23 cellular contexts compared by ENCODE assay signal in genomic region chr6:150272264-150272975, GRCh38.
DNase-seq lines count a peak whose midpoint lies in the region; ATAC-seq and TF ChIP-seq lines count a peak whose summit lies in the region.
"Had no signal": no experiment of that assay in that cellular context is flagged by ENCODE, and none has a peak within 500 bp of the region (broad histone marks: within the 10 kb centered on the region; RNA-seq: fewer than 3 reads in every experiment).

No MANE protein-coding gene starts in this region.

- POLR2A ChIA-PET in CD8-positive, alpha-beta memory T cell (lab: Charles Lee) = no interaction called here
- POLR2A ChIA-PET in PC-9 (lab: Charles Lee; ENCODE audit: unreplicated experiment) = no interaction called here

- TF ChIP-seq CTCF in esophagus squamous epithelium (IDR thresholded peaks at IDR 0.05) = no peak
- no peak for TF ChIP-seq CTCF in prostate gland (IDR thresholded peaks at IDR 0.05)
- no peak for TF ChIP-seq CTCF in PC-9 (conservative IDR thresholded peaks at IDR 0.05)

- peaks cover 0 to 4% (median 0%) of the 10 kb centered on the region in 3 donors for H3K36me3 Mint-ChIP-seq in CD8-positive, alpha-beta memory T cell
- H3K36me3 Mint-ChIP-seq: activated CD4-positive, alpha-beta memory T cell treated with anti-CD3 and anti-CD28 coated beads for 36 hours; activated naive CD4-positive, alpha-beta T cell treated with anti-CD3 and anti-CD28 coated beads, Interleukin-2, amount 50 U/mL, for 72 hours had no signal

- peaks cover 0 to 16% of the 10 kb centered on the region in 2 donors for H3K27me3 Mint-ChIP-seq in CD8-positive, alpha-beta memory T cell

- intact Hi-C loops in esophagus squamous epithelium (cut with DNase I) = no loop called here
- intact Hi-C loops in prostate gland (cut with DNase I) = no loop called here
- intact Hi-C loops in PC-9 (cut with micrococcal nuclease; ENCODE audit: unreplicated experiment) = no loop called here

- no peaks in the 10 kb centered on the region for H3K9me3 ChIP-seq in CD8-positive, alpha-beta memory T cell (ENCODE audit: low read length)
- H3K9me3 ChIP-seq in esophagus squamous epithelium = no peaks in the 10 kb centered on the region
- no peaks in the 10 kb centered on the region for H3K9me3 ChIP-seq in prostate gland
- no peaks in the 10 kb centered on the region for H3K9me3 ChIP-seq in PC-9 (ENCODE audit: insufficient read depth, low read depth)
- H3K9me3 ChIP-seq: BE2C, neutrophil, Peyer's patch had no signal

- no peak for ATAC-seq in GM19324 (IDR thresholded peaks at IDR 0.05; ENCODE audit: low FRiP score, unreplicated experiment)
- ATAC-seq: activated naive CD4-positive, alpha-beta T cell treated with anti-CD3 and anti-CD28 coated beads, Interleukin-2, amount 50 U/mL, for 72 hours; stimulated activated naive CD8-positive, alpha-beta T cell treated with anti-CD3 and anti-CD28 coated beads, Interleukin-15, Interleukin-2, amounts not matched to agents 100 U/mL and 50 U/mL, for 24 hours had no signal

- H3K4me3 ChIP-seq in CD8-positive, alpha-beta memory T cell (ENCODE audit: low read length) = no peak overlapping the region
- H3K4me3 ChIP-seq in esophagus squamous epithelium (no peak overlapping the region), prostate gland (no peak overlapping the region), PC-9 (no peak overlapping the region)
- H3K4me3 ChIP-seq: Peyer's patch had no signal

- CTCF ChIA-PET in CD8-positive, alpha-beta memory T cell (lab: Charles Lee) = no interaction called here
- CTCF ChIA-PET in PC-9 (lab: Charles Lee) = interaction anchor here (0.6 kb wide), 1 partner anchor 13 kb away, joined by 3 read pairs; no protein-coding TSS in a partner anchor

- peak overlapping the region; percentile 76 for H3K27ac ChIP-seq in CD8-positive, alpha-beta memory T cell (ENCODE audit: low read depth, low read length)
- peak overlapping the region; percentile 46 to 67 (median 58) for H3K27ac ChIP-seq in esophagus squamous epithelium
- H3K27ac ChIP-seq in prostate gland = peak overlapping the region; percentile 12 to 25
- H3K27ac ChIP-seq in PC-9 = no peak overlapping the region
- H3K27ac ChIP-seq: neutrophil, Peyer's patch had no signal

- WGBS in esophagus squamous epithelium, 2 donors = 43 to 73% methylated on average over 7 of the region's 7 CpGs
- 62% methylated on average over 7 of the region's 7 CpGs for WGBS in prostate gland

- peaks cover 0 to 4% (median 4%) of the 10 kb centered on the region in 3 donors for H3K4me1 Mint-ChIP-seq in CD8-positive, alpha-beta memory T cell

- H4K20me1 ChIP-seq in PC-9 (ENCODE audit: insufficient read depth) = no peaks in the 10 kb centered on the region

- TF ChIP-seq POLR2A in esophagus squamous epithelium (IDR thresholded peaks at IDR 0.05) (no peak), prostate gland (IDR thresholded peaks at IDR 0.05) (no peak)

- no peaks in the 10 kb centered on the region for H3K36me3 ChIP-seq in CD8-positive, alpha-beta memory T cell (ENCODE audit: insufficient read depth, low read length)
- H3K36me3 ChIP-seq in esophagus squamous epithelium = no peaks in the 10 kb centered on the region
- H3K36me3 ChIP-seq in prostate gland = no peaks in the 10 kb centered on the region
- no peaks in the 10 kb centered on the region for H3K36me3 ChIP-seq in PC-9 (ENCODE audit: low read depth)
- H3K36me3 ChIP-seq: BE2C, neutrophil, Peyer's patch had no signal

- H3K4me2 ChIP-seq in PC-9 = no peak overlapping the region

- H3K9me2 ChIP-seq in PC-9 (ENCODE audit: insufficient read depth) = no peaks in the 10 kb centered on the region

- H3K9me3 Mint-ChIP-seq in CD8-positive, alpha-beta memory T cell = no peaks in the 10 kb centered on the region
- H3K9me3 Mint-ChIP-seq: activated CD4-positive, alpha-beta memory T cell treated with anti-CD3 and anti-CD28 coated beads for 36 hours; activated naive CD4-positive, alpha-beta T cell treated with anti-CD3 and anti-CD28 coated beads, Interleukin-2, amount 50 U/mL, for 72 hours; activated T-helper 2 cell treated with anti-CD3 and anti-CD28 coated beads, Interferon-gamma antibody, Interleukin-2, Interleukin-4, amounts not matched to agents 10 μg/mL and 5 μg/mL and 100 μg/mL, durations not matched to agents 14 hours and 24 hours and 36 hours had no signal

- H3K4me1 ChIP-seq in CD8-positive, alpha-beta memory T cell (ENCODE audit: insufficient read depth, low read length) = peaks cover 7% of the 10 kb centered on the region
- peaks cover 0 to 87% (median 8%) of the 10 kb centered on the region in 3 donors for H3K4me1 ChIP-seq in esophagus squamous epithelium
- no peaks in the 10 kb centered on the region for H3K4me1 ChIP-seq in prostate gland (replicated peaks)
- H3K4me1 ChIP-seq in PC-9 (replicated peaks; ENCODE audit: insufficient read depth) = peaks cover 13% of the 10 kb centered on the region
- H3K4me1 ChIP-seq: BE2C, Peyer's patch had no signal

- no peaks in the 10 kb centered on the region for H3F3A ChIP-seq in PC-9 (ENCODE audit: insufficient read depth, low read depth)

- no peak overlapping the region for H3K4me3 Mint-ChIP-seq in CD8-positive, alpha-beta memory T cell
- H3K4me3 Mint-ChIP-seq: activated CD4-positive, alpha-beta memory T cell treated with anti-CD3 and anti-CD28 coated beads for 36 hours had no signal

- no peaks in the 10 kb centered on the region for H3K27me3 ChIP-seq in CD8-positive, alpha-beta memory T cell (ENCODE audit: insufficient read depth, low read length, poor library complexity, severe bottlenecking)
- H3K27me3 ChIP-seq in esophagus squamous epithelium (peaks cover 0 to 16% (median 0%) of the 10 kb centered on the region in 4 donors), prostate gland (replicated peaks; ENCODE audit: insufficient read depth) (no peaks in the 10 kb centered on the region), PC-9 (ENCODE audit: insufficient read depth, low read depth) (no peaks in the 10 kb centered on the region)
- H3K27me3 ChIP-seq: BE2C, neutrophil, Peyer's patch had no signal

- DNase-seq in CD8-positive, alpha-beta memory T cell = no peak
- DNase-seq in SW480 (ENCODE audit: low spot score) (peak; percentile 36), esophagus squamous epithelium (lab: John Stamatoyannopoulos, UW) (no peak), prostate gland (ENCODE audit: low spot score) (peak; percentile 65), hypothalamus (lab: John Stamatoyannopoulos, UW) (no peak), PC-9 (no peak)
- no peak for DNase-seq in activated T-cell treated with anti-CD3 and anti-CD28 coated beads, Interleukin-2, amount 50 U/mL, for 1 hour
- DNase-seq: activated CD4-positive, alpha-beta memory T cell treated with anti-CD3 and anti-CD28 coated beads for 36 hours; BE2C; DMS79; effector CD4-positive, alpha-beta T cell; foreskin fibroblast; Kasumi-1; mesenchymal stem cell; NCI-H1694; NCI-H2171; NCI-H526; Peyer's patch; stimulated activated naive CD8-positive, alpha-beta T cell treated with anti-CD3 and anti-CD28 coated beads, Interleukin-15, Interleukin-2, amounts not matched to agents 100 U/mL and 50 U/mL, for 24 hours had no signal

- no peaks in the 10 kb centered on the region for H3K79me2 ChIP-seq in PC-9 (ENCODE audit: low read depth)

- peak overlapping the region in 1 of 8 donors; percentile 37 for H3K27ac Mint-ChIP-seq in CD8-positive, alpha-beta memory T cell
- H3K27ac Mint-ChIP-seq: activated CD4-positive, alpha-beta memory T cell treated with anti-CD3 and anti-CD28 coated beads for 36 hours; activated T-helper 2 cell treated with anti-CD3 and anti-CD28 coated beads, Interferon-gamma antibody, Interleukin-2, Interleukin-4, amounts not matched to agents 10 μg/mL and 5 μg/mL and 100 μg/mL, durations not matched to agents 14 hours and 24 hours and 36 hours had no signal

- no peak overlapping the region for H2AFZ ChIP-seq in PC-9

- no TSS peak for BruUV-seq in PC-9 (replicated peaks; lab: Mats Ljungman, UMichigan)

Comparison
In these comparisons a context has a peak if more than half of its experiments do, and no peak if none do; other contexts are left out.
1. DNase-seq: peak in SW480 (single experiment) and prostate gland (single experiment); none in CD8-positive, alpha-beta memory T cell (0 of 5), esophagus squamous epithelium (single experiment), hypothalamus (0 of 51), PC-9 (0 of 2) and activated T-cell treated with anti-CD3 and anti-CD28 coated beads, Interleukin-2, amount 50 U/mL, for 1 hour (single experiment).